Comparison of ENCODE assay signal across 28 cellular contexts in genomic region chr12:84397846-84398245, GRCh38.
"Had no signal": no experiment of that assay in that cellular context is flagged by ENCODE, and none has a peak within 500 bp of the region (broad histone marks: within the 10 kb centered on the region; RNA-seq: fewer than 3 reads in every experiment).

No MANE protein-coding gene starts in this region.

- H3K27me3 ChIP-seq: body of pancreas, brain microvascular endothelial cell, breast epithelium had no signal

- DNase-seq: activated B cell treated with CpG ODN at 0.5 μM for 24 hours; activated CD4-positive, alpha-beta memory T cell treated with anti-CD3 and anti-CD28 coated beads, Interleukin-2, amount 10 ng/mL, durations not matched to agents 7 days and 5 days; activated CD4-positive, alpha-beta T cell treated with anti-CD3 and anti-CD28 coated beads for 1 hour; activated CD4-positive, alpha-beta T cell treated with anti-CD3 and anti-CD28 coated beads for 36 hours; activated CD4-positive, alpha-beta T cell treated with anti-CD3 and anti-CD28 coated beads for 48 hours; activated CD4-positive, alpha-beta T cell treated with anti-CD3 and anti-CD28 coated beads, Interleukin-2, amount 10 ng/mL, durations not matched to agents 7 days and 5 days; activated CD4-positive, alpha-beta T cell treated with anti-CD3 and anti-CD28 coated beads, Interleukin-2, amount 50 U/mL, for 48 hours; activated CD8-positive, alpha-beta memory T cell treated with anti-CD3 and anti-CD28 coated beads for 24 hours; activated CD8-positive, alpha-beta memory T cell treated with anti-CD3 and anti-CD28 coated beads, Interleukin-2, amount 10 ng/mL, durations not matched to agents 7 days and 5 days; activated CD8-positive, alpha-beta memory T cell treated with anti-CD3 and anti-CD28 coated beads, Interleukin-2, amount 50 U/mL, for 48 hours; activated CD8-positive, alpha-beta T cell treated with anti-CD3 and anti-CD28 coated beads, Interleukin-2, amount 10 ng/mL, durations not matched to agents 7 days and 5 days; activated effector memory CD4-positive, alpha-beta T cell treated with Interleukin-2 at 50 U/mL for 16 hours; activated gamma-delta T cell; activated naive CD4-positive, alpha-beta T cell treated with anti-CD3 and anti-CD28 coated beads, Interleukin-2, amount 10 ng/mL, durations not matched to agents 7 days and 5 days; activated naive CD4-positive, alpha-beta T cell treated with Interleukin-2 at 50 U/mL for 16 hours; activated naive CD8-positive, alpha-beta T cell treated with anti-CD3 and anti-CD28 coated beads, Interleukin-2, amount 10 ng/mL, durations not matched to agents 7 days and 5 days; activated naive CD8-positive, alpha-beta T cell treated with anti-CD3 and anti-CD28 coated beads, Interleukin-2, amount 50 U/mL, for 24 hours; activated T-cell treated with anti-CD3 and anti-CD28 coated beads, Interleukin-2, amount 50 U/mL, for 24 hours; activated T-cell treated with anti-CD3 and anti-CD28 coated beads, Interleukin-2, amount 50 U/mL, for 48 hours; amniotic stem cell; aorta; body of pancreas; brain microvascular endothelial cell; central memory CD4-positive, alpha-beta T cell; T-helper 1 cell; T-helper 2 cell; T-helper 9 cell had no signal

- ATAC-seq: activated CD4-positive, alpha-beta T cell treated with anti-CD3 and anti-CD28 coated beads for 36 hours; activated CD8-positive, alpha-beta memory T cell treated with anti-CD3 and anti-CD28 coated beads, Interleukin-2, amount 10 ng/mL, durations not matched to agents 7 days and 5 days; activated CD8-positive, alpha-beta T cell treated with anti-CD3 and anti-CD28 coated beads, Interleukin-2, amount 10 ng/mL, durations not matched to agents 7 days and 5 days; activated naive CD8-positive, alpha-beta T cell treated with anti-CD3 and anti-CD28 coated beads, Interleukin-2, amount 50 U/mL, for 24 hours; body of pancreas had no signal

- H3K9me3 ChIP-seq: body of pancreas, breast epithelium had no signal

- H3K4me3 ChIP-seq: body of pancreas, breast epithelium had no signal

- H3K36me3 ChIP-seq: brain microvascular endothelial cell, breast epithelium had no signal
